25 cellular contexts compared by ENCODE assay signal in the genomic region with DNA sequence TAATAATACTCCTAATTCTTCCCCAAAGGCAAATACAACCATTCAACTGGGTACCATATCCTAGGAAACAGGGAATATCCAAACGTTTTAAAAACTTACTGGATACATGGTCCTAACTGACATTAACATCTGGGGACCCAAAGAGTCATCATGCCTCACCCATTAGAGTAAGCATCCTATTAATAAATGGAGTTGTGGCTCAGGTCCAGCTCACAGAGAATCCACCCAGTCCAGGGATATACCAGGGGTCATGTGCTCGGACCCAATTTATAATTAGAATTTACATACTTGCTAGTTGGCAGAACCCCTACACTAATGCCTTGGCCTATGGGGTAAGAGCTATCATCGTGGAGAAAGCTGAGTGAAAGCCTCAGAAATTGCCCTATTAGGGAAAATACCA.
"Had no signal": no experiment of that assay in that cellular context is flagged by ENCODE, and none has a peak within 500 bp of the region (broad histone marks: within the 10 kb centered on the region; RNA-seq: fewer than 3 reads in every experiment).

No MANE protein-coding gene starts in this region.

- H3K27ac ChIP-seq: stomach, suprapubic skin, testis, thoracic aorta, thyroid gland, tibial artery, tibial nerve, transverse colon, upper lobe of left lung, upper lobe of right lung, uterus, vagina had no signal

- H3K9me3 ChIP-seq: suprapubic skin, testis, thoracic aorta, thyroid gland, tibial artery, tibial nerve, transverse colon, upper lobe of left lung, upper lobe of right lung, uterus, vagina had no signal

- H3K27me3 ChIP-seq: stomach, suprapubic skin, testis, thyroid gland, tibial artery, transverse colon, upper lobe of left lung, upper lobe of right lung, uterus, vagina had no signal

- ATAC-seq: stimulated activated effector memory CD8-positive, alpha-beta T cell treated with anti-CD3 and anti-CD28 coated beads, Interleukin-12 subunit alpha, Interleukin-12 subunit beta, amount 100 ng/mL, for 72 hours; stimulated activated memory B cell treated with anti-CD40 and anti-IgM and Interleukin-4, amounts not matched to agents 10 μg/mL and 1 μg/mL and 100 μg/mL, for 72 hours; stimulated activated naive B cell treated with anti-CD40 and anti-IgM and Interleukin-4, amounts not matched to agents 10 μg/mL and 1 μg/mL and 100 μg/mL, for 72 hours; stimulated activated naive CD8-positive, alpha-beta T cell treated with anti-CD3 and anti-CD28 coated beads, Interleukin-15, amount 100 ng/mL, for 72 hours; upper lobe of right lung had no signal

- H3K4me1 ChIP-seq: stomach, suprapubic skin, testis, thyroid gland, tibial artery, tibial nerve, upper lobe of left lung, upper lobe of right lung, uterus, vagina had no signal

- H3K4me3 ChIP-seq: stomach, suprapubic skin, testis, thoracic aorta, thyroid gland, tibial artery, tibial nerve, transverse colon, upper lobe of left lung, upper lobe of right lung, uterus, vagina had no signal

- H3K36me3 ChIP-seq: stomach, suprapubic skin, thoracic aorta, thyroid gland, tibial artery, tibial nerve, transverse colon, upper lobe of left lung, upper lobe of right lung, uterus, vagina had no signal

- DNase-seq: stimulated activated CD4-positive, alpha-beta T cell treated with anti-CD3 and anti-CD28 coated beads, Interleukin-2, amount 100 ng/mL, for 48 hours; stimulated activated CD4-positive, alpha-beta T cell treated with anti-CD3 and anti-CD28 coated beads, Interleukin-4, amount 100 ng/mL, for 1 hour; stimulated activated CD4-positive, alpha-beta T cell treated with anti-CD3 and anti-CD28 coated beads, Interleukin-4, amount 100 ng/mL, for 24 hours; stimulated activated CD4-positive, alpha-beta T cell treated with anti-CD3 and anti-CD28 coated beads, Interleukin-4, amount 100 ng/mL, for 4 hours; stimulated activated CD8-positive, alpha-beta memory T cell treated with anti-CD3 and anti-CD28 coated beads, Interleukin-4, amount 100 ng/mL, for 48 hours; stimulated activated naive B cell treated with anti-CD40 and anti-IgM and Interleukin-4, amounts not matched to agents 10 μg/mL and 1 μg/mL and 100 μg/mL, for 72 hours; stimulated activated naive CD4-positive, alpha-beta T cell; stimulated activated naive CD4-positive, alpha-beta T cell treated with Interleukin-2 at 50 U/mL for 16 hours; stimulated activated naive CD8-positive, alpha-beta T cell treated with anti-CD3 and anti-CD28 coated beads, Interleukin-15, amount 100 ng/mL, for 72 hours; stomach; substantia nigra; testis; thyroid gland; tibial artery; transverse colon; trophoblast cell; upper lobe of left lung; upper lobe of right lung; uterus had no signal
